ENCODE assay signal across 8 cellular contexts in genomic region chr19:35090160-35090794, GRCh38. TPM values are rescaled to one million over a fixed set of nuclear protein-coding genes. Genes with fewer than 3 reads are reported as not detected.
DNase-seq lines count a peak whose midpoint lies in the region; ATAC-seq and TF ChIP-seq lines count a peak whose summit lies in the region.

No MANE protein-coding gene starts in this region.

- no peak overlapping the region for H3K27ac ChIP-seq in vagina

- H3K9me3 Mint-ChIP-seq in neural crest cell = no peaks in the 10 kb centered on the region

- no peak for TF ChIP-seq POLR2A in vagina (IDR thresholded peaks at IDR 0.05)

- no peaks in the 10 kb centered on the region for H3K27me3 ChIP-seq in vagina

- intact Hi-C loops in vagina (cut with DNase I) = loop anchor here (2.0 kb wide), 1 partner anchor 77 kb away; no protein-coding TSS in a partner anchor

- no peaks in the 10 kb centered on the region for H3K27me3 Mint-ChIP-seq in neural crest cell (ENCODE audit: low read depth)

- no peak for ATAC-seq in GM21576 (IDR thresholded peaks at IDR 0.05; ENCODE audit: unreplicated experiment)

- H3K9me3 ChIP-seq in vagina = no peaks in the 10 kb centered on the region

- DNase-seq in C1 segment of cervical spinal cord (lab: John Stamatoyannopoulos, UW) = peak in 8 of 14 donors; percentile 15 to 74 (median 32)
- DNase-seq in HFF-Myc (ENCODE audit: extremely low read depth, low read depth) = no peak
- peak; percentile 22 for DNase-seq in NCI-H774 (lab: John Stamatoyannopoulos, UW)
- DNase-seq in activated T-cell treated with anti-CD3 and anti-CD28 coated beads, Interleukin-2, amount 50 U/mL, for 48 hours = peak; percentile 60 to 61
- peak; percentile 42 to 80 for DNase-seq in foreskin fibroblast
- DNase-seq in neural crest cell (ENCODE audit: low read depth, low spot score) = peak; percentile 60
- no peak for DNase-seq in vagina (ENCODE audit: extremely low spot score in 2 of 2)

- TF ChIP-seq CTCF in HFF-Myc (IDR thresholded peaks at IDR 0.05; ENCODE audit: low read depth, low read length, missing control alignments) (peak; percentile 56), foreskin fibroblast (IDR thresholded peaks at IDR 0.05; ENCODE audit: low read depth, low read length) (peak; percentile 53), neural crest cell (conservative IDR thresholded peaks at IDR 0.05) (peak; percentile 69), vagina (IDR thresholded peaks at IDR 0.05) (peak; percentile 34 to 61 (median 46))

- H3K36me3 Mint-ChIP-seq in neural crest cell (ENCODE audit: low read depth) = no peaks in the 10 kb centered on the region

- peaks cover 13% of the 10 kb centered on the region for H3K4me1 ChIP-seq in vagina

- no peak overlapping the region for H3K27ac Mint-ChIP-seq in neural crest cell (ENCODE audit: unreplicated experiment)

- no peaks in the 10 kb centered on the region for H3K36me3 ChIP-seq in vagina

- H3K4me3 ChIP-seq in HFF-Myc (replicated peaks; ENCODE audit: low read depth, low read length) (no peak overlapping the region), foreskin fibroblast (ENCODE audit: low read depth in 1 of 2, low read length in 2 of 2) (no peak overlapping the region), vagina (peak overlapping the region in 1 of 2 donors; percentile 7)

- no peak overlapping the region for H3K4me3 Mint-ChIP-seq in neural crest cell

- H3K4me1 Mint-ChIP-seq in neural crest cell = peaks cover 16% of the 10 kb centered on the region

RNA-seq across cellular contexts. Expression of gene FXYD3, which starts 25.3 kb away (rescaled TPM):
- total RNA-seq in neural crest cell (2.5 and 2.8 TPM in 2 replicates), vagina (788 TPM)

RNA-seq across cellular contexts. Expression of gene LGI4, which starts 44.6 kb away (rescaled TPM):
- 15.9 and 16.1 TPM in 2 replicates for total RNA-seq in neural crest cell
- 32.9 TPM for total RNA-seq in vagina

RNA-seq across cellular contexts. Expression of gene FXYD1, which starts 48.3 kb away (rescaled TPM):
- total RNA-seq in neural crest cell (4.2 and 6.5 TPM in 2 replicates), vagina (135 TPM)

RNA-seq across cellular contexts. Expression of gene HPN, which starts 48.8 kb away (rescaled TPM):
- 0.26 and 0.27 TPM in 2 replicates for total RNA-seq in neural crest cell
- total RNA-seq in vagina = not detected

RNA-seq across cellular contexts. Expression of gene FXYD7, which starts 52.8 kb away (rescaled TPM):
- total RNA-seq in neural crest cell (1.1 and 1.4 TPM in 2 replicates), vagina (3.4 TPM)

Comparison
In these comparisons a context has a peak if more than half of its experiments do, and no peak if none do; other contexts are left out.
1. DNase-seq: peak in C1 segment of cervical spinal cord (8 of 14), NCI-H774 (single experiment), activated T-cell treated with anti-CD3 and anti-CD28 coated beads, Interleukin-2, amount 50 U/mL, for 48 hours (2 of 2), foreskin fibroblast (2 of 2) and neural crest cell (single experiment); none in HFF-Myc (single experiment) and vagina (0 of 2).
2. RNA of gene FXYD3, which starts 25.3 kb away (total RNA-seq): 788 TPM in vagina (single experiment); 2.5 to 2.8 TPM in neural crest cell; every median in the first group is over 100 times any median in the second.
3. RNA of gene FXYD1, which starts 48.3 kb away (total RNA-seq): 135 TPM in vagina (single experiment); 4.2 to 6.5 TPM in neural crest cell; every median in the first group is over 10 times any median in the second.
4. Peak in every context shown above with its lines, with median percentiles within 50 percentile points of each other: CTCF ChIP-seq.